In the genomic region with DNA sequence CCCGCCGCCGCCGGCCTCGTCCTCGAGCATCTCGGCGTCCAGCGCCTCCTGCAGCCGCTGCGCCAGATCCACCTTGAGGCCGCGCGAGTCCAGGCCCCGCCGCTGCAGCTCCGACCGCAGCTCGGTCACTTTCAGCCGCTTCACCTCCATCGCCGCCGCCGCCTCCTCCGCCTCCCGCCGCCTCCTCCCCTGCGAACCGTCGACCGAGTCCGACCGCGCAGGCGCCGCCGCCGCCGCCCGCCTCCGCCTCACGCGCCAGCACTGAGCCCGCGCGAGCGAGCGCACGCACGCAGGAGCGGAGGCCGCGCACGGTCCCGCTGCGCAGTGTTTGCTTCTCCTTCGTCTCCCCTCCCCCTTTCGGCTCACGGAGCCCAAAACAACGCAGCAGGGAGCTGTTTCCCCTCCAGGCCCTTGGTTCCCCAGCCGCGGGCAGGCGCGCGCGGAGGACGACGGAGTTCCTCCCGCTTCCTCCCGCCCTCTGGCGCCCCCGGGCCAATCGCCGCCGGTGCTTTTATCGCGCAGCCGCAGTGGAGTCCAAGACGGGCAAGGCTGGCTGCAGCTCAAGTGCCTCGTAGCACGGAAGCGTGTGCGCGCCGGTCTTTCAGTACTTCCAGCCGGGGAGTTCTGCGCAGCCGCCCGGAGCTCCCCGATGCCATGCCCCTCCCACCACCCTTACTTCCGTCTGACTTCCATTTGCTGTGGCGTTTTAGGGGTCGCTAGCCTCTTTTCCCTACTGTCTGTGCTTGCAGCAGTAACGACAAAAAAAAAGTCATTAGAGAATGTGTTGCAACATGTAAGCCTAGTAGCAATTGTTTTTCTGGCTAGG, we compare ENCODE assay signal across 8 cellular contexts. TPM values are rescaled to one million over a fixed set of nuclear protein-coding genes. Genes with fewer than 3 reads are reported as not detected.
DNase-seq lines count a peak whose midpoint lies in the region; ATAC-seq and TF ChIP-seq lines count a peak whose summit lies in the region.

A gene (minus strand): TSS at position 451 of the 826 bp plus-strand sequence. CDS start 301 bp downstream, at position 150.

- H3K4me3 ChIP-seq in GM23338 = peak within 1 kb of the TSS; percentile 59
- H3K4me3 ChIP-seq in fibroblast of lung (replicated peaks in 1 of 4; ENCODE audit: control extremely low read depth in 1 of 4, insufficient read depth in 1 of 4, low read depth in 3 of 4, low read length in 4 of 4) = peak within 1 kb of the TSS; percentile 63 to 99 (median 94)

- H3K27me3 Mint-ChIP-seq in GM23338 (ENCODE audit: insufficient read depth, low read depth, poor library complexity) (peaks cover 14% of the 10 kb centered on the region), natural killer cell (ENCODE audit: low read depth in 2 of 2) (no peaks in the 10 kb centered on the region)

- H2AFZ ChIP-seq in GM23338 = no peak within 1 kb of the TSS; the same call in 1 of the 2 replicates
- H2AFZ ChIP-seq in fibroblast of lung (ENCODE audit: low read length) = peak within 1 kb of the TSS; percentile 97

- H3K79me2 ChIP-seq in GM23338 (replicated peaks; ENCODE audit: insufficient read depth) = peaks cover 76% of the 10 kb centered on the region
- H3K79me2 ChIP-seq in fibroblast of lung (ENCODE audit: control insufficient read depth, insufficient read depth, low read length) = peaks cover 78% of the 10 kb centered on the region

- TF ChIP-seq CTCF in GM23338 (conservative IDR thresholded peaks at IDR 0.05; ENCODE audit: low read depth in 2 of 2) = no peak
- TF ChIP-seq CTCF in fibroblast of lung (conservative IDR thresholded peaks at IDR 0.05 in 1 of 2, IDR thresholded peaks at IDR 0.05 in 1 of 2; ENCODE audit: low read depth in 1 of 2, low read length in 2 of 2) = peak in 1 of 2 donors; percentile 10
- TF ChIP-seq CTCF in natural killer cell (IDR thresholded peaks at IDR 0.05) = no peak

- H4K20me1 ChIP-seq in GM23338 (replicated peaks; ENCODE audit: insufficient read depth) = peaks cover 35% of the 10 kb centered on the region
- H4K20me1 ChIP-seq in fibroblast of lung (ENCODE audit: control insufficient read depth, extremely low read depth, insufficient read depth, low read length) = peaks cover 4% of the 10 kb centered on the region

- H3K9me2 ChIP-seq in GM23338 (ENCODE audit: insufficient read depth) = no peaks in the 10 kb centered on the region

- H3K27ac ChIP-seq in GM23338 (ENCODE audit: low read depth) (peak within 1 kb of the TSS; percentile 97), fibroblast of lung (ENCODE audit: insufficient read depth, low read length) (peak within 1 kb of the TSS; percentile 92)

- H3K27me3 ChIP-seq in GM23338 (ENCODE audit: insufficient read depth) (no peaks in the 10 kb centered on the region), fibroblast of lung (ENCODE audit: control insufficient read depth, insufficient read depth, low read length) (no peaks in the 10 kb centered on the region)

- peak within 1 kb of the TSS; percentile 98 for H3K4me2 ChIP-seq in GM23338
- H3K4me2 ChIP-seq in fibroblast of lung (ENCODE audit: extremely low read depth, insufficient read depth, low read length) = peak within 1 kb of the TSS; percentile 96

- H3F3A ChIP-seq in GM23338 (replicated peaks; ENCODE audit: low read depth) = peaks cover 44% of the 10 kb centered on the region

- H3K9me3 Mint-ChIP-seq in GM23338 (no peaks in the 10 kb centered on the region; the same call in 2 of the 3 replicates), natural killer cell (no peaks in the 10 kb centered on the region)

- H3K27ac Mint-ChIP-seq in GM23338 (peak within 1 kb of the TSS; percentile 99), natural killer cell (peak within 1 kb of the TSS; percentile 99)

- H3K4me1 ChIP-seq in GM23338 (ENCODE audit: insufficient read depth) = peaks cover 24% of the 10 kb centered on the region
- peaks cover 4% of the 10 kb centered on the region for H3K4me1 ChIP-seq in fibroblast of lung (ENCODE audit: control insufficient read depth, extremely low read depth, insufficient read depth, low read length)

- H3K36me3 Mint-ChIP-seq in GM23338 (ENCODE audit: low read depth) = peaks cover 39% of the 10 kb centered on the region
- H3K36me3 Mint-ChIP-seq in natural killer cell = peaks cover 16% of the 10 kb centered on the region

- peak; percentile 81 for ATAC-seq in GM23338
- ATAC-seq in natural killer cell = peak; percentile 82 to 91 (median 84)

- H3K9me3 ChIP-seq in fibroblast of lung (ENCODE audit: control insufficient read depth, insufficient read depth, low read depth, low read length) = no peaks in the 10 kb centered on the region

- peaks cover 21% of the 10 kb centered on the region for H3K4me1 Mint-ChIP-seq in GM23338
- peaks cover 45 to 60% of the 10 kb centered on the region in 2 donors for H3K4me1 Mint-ChIP-seq in natural killer cell

- peak; percentile 99 for DNase-seq in Daoy (ENCODE audit: low read depth)
- DNase-seq in GM23338 (ENCODE audit: low spot score) = peak; percentile 99
- peak; percentile 99 for DNase-seq in LHCN-M2 (ENCODE audit: low read depth)
- peak; percentile 100 for DNase-seq in RPMI8226
- DNase-seq in activated T-helper 1 cell treated with anti-CD3 and anti-CD28 coated beads, Interleukin-2, amount 50 U/mL, for 16 hours (ENCODE audit: low read depth in 1 of 2, low spot score in 1 of 2) = peak; percentile 96 to 98
- DNase-seq in fibroblast of lung (ENCODE audit: low read depth in 2 of 2) = peak; percentile 99
- DNase-seq in natural killer cell = peak; percentile 97
- peak; percentile 98 for DNase-seq in stimulated activated naive CD4-positive, alpha-beta T cell treated with Interleukin-2 at 50 U/mL for 16 hours (lab: John Stamatoyannopoulos, UW)

- intact Hi-C loops in natural killer cell (cut with micrococcal nuclease) = loop anchor here (1.0 to 5.0 kb wide), 4 partner anchors 18 to 106 kb away; a partner anchor contains a TSS

- peaks cover 27% of the 10 kb centered on the region for H3K36me3 ChIP-seq in GM23338 (ENCODE audit: insufficient read depth)
- peaks cover 3% of the 10 kb centered on the region for H3K36me3 ChIP-seq in fibroblast of lung (ENCODE audit: control insufficient read depth, insufficient read depth, low read length)

- H3K4me3 Mint-ChIP-seq in GM23338 (peak within 1 kb of the TSS; percentile 98), natural killer cell (peak within 1 kb of the TSS; percentile 98)

- peak within 1 kb of the TSS; percentile 85 for H3K9ac ChIP-seq in fibroblast of lung (ENCODE audit: insufficient read depth, low read length)

TF ChIP-seq in GM23338, 12 proteins besides CTCF, POLR2A, EP300 and RAD21 (continues in another document):
- TF ChIP-seq ZNF331 (CRISPR knock-in tag; IDR thresholded peaks at IDR 0.05; ENCODE audit: low read depth) = no peak
- TF ChIP-seq POLR2AphosphoS5 (IDR thresholded peaks at IDR 0.05; ENCODE audit: low read depth) = peak; percentile 90
- TF ChIP-seq, protein P1, sequence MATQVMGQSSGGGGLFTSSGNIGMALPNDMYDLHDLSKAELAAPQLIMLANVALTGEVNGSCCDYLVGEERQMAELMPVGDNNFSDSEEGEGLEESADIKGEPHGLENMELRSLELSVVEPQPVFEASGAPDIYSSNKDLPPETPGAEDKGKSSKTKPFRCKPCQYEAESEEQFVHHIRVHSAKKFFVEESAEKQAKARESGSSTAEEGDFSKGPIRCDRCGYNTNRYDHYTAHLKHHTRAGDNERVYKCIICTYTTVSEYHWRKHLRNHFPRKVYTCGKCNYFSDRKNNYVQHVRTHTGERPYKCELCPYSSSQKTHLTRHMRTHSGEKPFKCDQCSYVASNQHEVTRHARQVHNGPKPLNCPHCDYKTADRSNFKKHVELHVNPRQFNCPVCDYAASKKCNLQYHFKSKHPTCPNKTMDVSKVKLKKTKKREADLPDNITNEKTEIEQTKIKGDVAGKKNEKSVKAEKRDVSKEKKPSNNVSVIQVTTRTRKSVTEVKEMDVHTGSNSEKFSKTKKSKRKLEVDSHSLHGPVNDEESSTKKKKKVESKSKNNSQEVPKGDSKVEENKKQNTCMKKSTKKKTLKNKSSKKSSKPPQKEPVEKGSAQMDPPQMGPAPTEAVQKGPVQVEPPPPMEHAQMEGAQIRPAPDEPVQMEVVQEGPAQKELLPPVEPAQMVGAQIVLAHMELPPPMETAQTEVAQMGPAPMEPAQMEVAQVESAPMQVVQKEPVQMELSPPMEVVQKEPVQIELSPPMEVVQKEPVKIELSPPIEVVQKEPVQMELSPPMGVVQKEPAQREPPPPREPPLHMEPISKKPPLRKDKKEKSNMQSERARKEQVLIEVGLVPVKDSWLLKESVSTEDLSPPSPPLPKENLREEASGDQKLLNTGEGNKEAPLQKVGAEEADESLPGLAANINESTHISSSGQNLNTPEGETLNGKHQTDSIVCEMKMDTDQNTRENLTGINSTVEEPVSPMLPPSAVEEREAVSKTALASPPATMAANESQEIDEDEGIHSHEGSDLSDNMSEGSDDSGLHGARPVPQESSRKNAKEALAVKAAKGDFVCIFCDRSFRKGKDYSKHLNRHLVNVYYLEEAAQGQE (IDR thresholded peaks at IDR 0.05; ENCODE audit: unreplicated experiment) = no peak
- TF ChIP-seq, protein P2, sequence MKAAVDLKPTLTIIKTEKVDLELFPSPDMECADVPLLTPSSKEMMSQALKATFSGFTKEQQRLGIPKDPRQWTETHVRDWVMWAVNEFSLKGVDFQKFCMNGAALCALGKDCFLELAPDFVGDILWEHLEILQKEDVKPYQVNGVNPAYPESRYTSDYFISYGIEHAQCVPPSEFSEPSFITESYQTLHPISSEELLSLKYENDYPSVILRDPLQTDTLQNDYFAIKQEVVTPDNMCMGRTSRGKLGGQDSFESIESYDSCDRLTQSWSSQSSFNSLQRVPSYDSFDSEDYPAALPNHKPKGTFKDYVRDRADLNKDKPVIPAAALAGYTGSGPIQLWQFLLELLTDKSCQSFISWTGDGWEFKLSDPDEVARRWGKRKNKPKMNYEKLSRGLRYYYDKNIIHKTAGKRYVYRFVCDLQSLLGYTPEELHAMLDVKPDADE (IDR thresholded peaks at IDR 0.05) = peak; percentile 54; the same call in 1 of the 2 replicates

RNA-seq across cellular contexts. Expression of the gene that starts here (rescaled TPM):
- 6.8 and 8.2 TPM in 2 replicates for total RNA-seq in Daoy (2014; rRNA removed; shearing (Covaris generic))
- 18.3 and 21.7 TPM in 2 replicates for total RNA-seq in GM23338 (2014; rRNA removed; shearing (Covaris generic))
- polyA plus RNA-seq in GM23338 (2016; fragmentation: Nextera tagmentation; extraction: Ambion mirVana) (9.4 and 10.9 TPM in 2 replicates), fibroblast of lung (18.8 and 26.4 TPM in 2 replicates)
- total RNA-seq in LHCN-M2 (2014; rRNA removed) (8.7 and 14.4 TPM in 2 replicates), fibroblast of lung (9.2 and 14.5 TPM in 2 replicates), natural killer cell (10 to 100 TPM; 58.0 to 73.1 (median 69.3) TPM)
- polyA plus RNA-seq in LHCN-M2 (2012) = 61.3 TPM
- 56.0 and 65.2 TPM in 2 replicates for polyA plus RNA-seq in fibroblast of lung (2012)
- 15.6 and 16.1 TPM in 2 replicates for polyA minus RNA-seq in fibroblast of lung (ENCODE audit: low replicate concordance)

Comparison
In these comparisons a context has a peak if more than half of its experiments do, and no peak if none do; other contexts are left out.
1. Peak in every context shown above with its lines: DNase-seq, ATAC-seq, H3K4me3 ChIP-seq and H3K27ac ChIP-seq.